In genomic region chr16:23952128-23953041, GRCh38 we compare ENCODE assay signal across 9 cellular contexts.
DNase-seq lines count a peak whose midpoint lies in the region; ATAC-seq and TF ChIP-seq lines count a peak whose summit lies in the region.
"Had no signal": no experiment of that assay in that cellular context is flagged by ENCODE, and none has a peak within 500 bp of the region (broad histone marks: within the 10 kb centered on the region; RNA-seq: fewer than 3 reads in every experiment).

No MANE protein-coding gene starts in this region.

- TF ChIP-seq CTCF in activated CD8-positive, alpha-beta T cell treated with anti-CD3 and anti-CD28 coated beads for 36 hours (IDR thresholded peaks at IDR 0.05) = no peak
- TF ChIP-seq CTCF in hepatocyte (IDR thresholded peaks at IDR 0.05; ENCODE audit: poor library complexity) = no peak

- no peaks in the 10 kb centered on the region for H4K20me1 ChIP-seq in hepatocyte (ENCODE audit: insufficient read depth, poor library complexity, severe bottlenecking)

- DNase-seq in T-helper 1 cell = no peak
- DNase-seq in activated CD8-positive, alpha-beta T cell treated with anti-CD3 and anti-CD28 coated beads for 36 hours = peak; percentile 86
- DNase-seq in hepatocyte (ENCODE audit: low spot score) = peak; percentile 74
- DNase-seq in stimulated activated CD8-positive, alpha-beta memory T cell treated with anti-CD3 and anti-CD28 coated beads, Interleukin-15, amount 100 ng/mL, for 48 hours (ENCODE audit: low read depth in 2 of 2) = peak; percentile 49 to 56
- no peak for DNase-seq in DMS79 treated with DMSO at 0.1 percent for 48 hours (lab: John Stamatoyannopoulos, UW)
- DNase-seq in DMS79 (lab: John Stamatoyannopoulos, UW) = no peak

- peaks cover 57% of the 10 kb centered on the region for H3K4me1 Mint-ChIP-seq in T-helper 1 cell treated with Interleukin-12 subunit alpha and Interleukin-12 subunit beta and Interleukin-4 antibody, amounts not matched to agents 30 μg/mL and 1 μg/mL, for 36 hours (ENCODE audit: low read depth)
- peaks cover 88% of the 10 kb centered on the region for H3K4me1 Mint-ChIP-seq in activated CD8-positive, alpha-beta T cell treated with anti-CD3 and anti-CD28 coated beads for 36 hours (ENCODE audit: low read depth)

- H3K27me3 ChIP-seq in hepatocyte = peaks cover 3% of the 10 kb centered on the region
- H3K27me3 ChIP-seq: Peyer's patch had no signal

- intact Hi-C loops in activated CD8-positive, alpha-beta T cell treated with anti-CD3 and anti-CD28 coated beads for 36 hours (cut with micrococcal nuclease) = loop anchor here (5.0 to 10.0 kb wide), 2 partner anchors 52 to 110 kb away; no protein-coding TSS in a partner anchor

- H3K4me3 ChIP-seq in hepatocyte = no peak overlapping the region
- H3K4me3 ChIP-seq: Peyer's patch had no signal

- peak; percentile 82 for ATAC-seq in activated CD8-positive, alpha-beta T cell treated with anti-CD3 and anti-CD28 coated beads for 36 hours
- no peak for ATAC-seq in HG03108 (IDR thresholded peaks at IDR 0.05; ENCODE audit: unreplicated experiment)

- no peaks in the 10 kb centered on the region for H3K79me2 ChIP-seq in hepatocyte

- H3K9me2 ChIP-seq in hepatocyte (replicated peaks; ENCODE audit: insufficient read depth) = no peaks in the 10 kb centered on the region

- H3K36me3 Mint-ChIP-seq in T-helper 1 cell treated with Interleukin-12 subunit alpha and Interleukin-12 subunit beta and Interleukin-4 antibody, amounts not matched to agents 30 μg/mL and 1 μg/mL, for 36 hours (ENCODE audit: low read depth) = peaks cover 12% of the 10 kb centered on the region
- H3K36me3 Mint-ChIP-seq in activated CD8-positive, alpha-beta T cell treated with anti-CD3 and anti-CD28 coated beads for 36 hours (ENCODE audit: low read depth) = peaks cover 24% of the 10 kb centered on the region

- H3K9me3 ChIP-seq in hepatocyte (ENCODE audit: low read depth) = no peaks in the 10 kb centered on the region
- H3K9me3 ChIP-seq: Peyer's patch had no signal

- POLR2A ChIA-PET in activated CD8-positive, alpha-beta T cell treated with anti-CD3 and anti-CD28 coated beads for 36 hours (lab: Charles Lee) = interaction anchor here (1.1 to 1.8 kb wide), 6 partner anchors 11 to 110 kb away, joined by 3 to 6 read pairs (median 4); no protein-coding TSS in a partner anchor

- no peaks in the 10 kb centered on the region for H3K4me1 ChIP-seq in hepatocyte (ENCODE audit: insufficient read depth)

- no peaks in the 10 kb centered on the region for H3K36me3 ChIP-seq in hepatocyte (replicated peaks; ENCODE audit: insufficient read depth, low read depth)
- H3K36me3 ChIP-seq: Peyer's patch had no signal

- H3K9me3 Mint-ChIP-seq in T-helper 1 cell treated with Interleukin-12 subunit alpha and Interleukin-12 subunit beta and Interleukin-4 antibody, amounts not matched to agents 30 μg/mL and 1 μg/mL, for 36 hours = no peaks in the 10 kb centered on the region
- H3K9me3 Mint-ChIP-seq in activated CD8-positive, alpha-beta T cell treated with anti-CD3 and anti-CD28 coated beads for 36 hours = peaks cover 3% of the 10 kb centered on the region

- peak overlapping the region; percentile 67 for H3K4me2 ChIP-seq in hepatocyte

- no peaks in the 10 kb centered on the region for H3K27me3 Mint-ChIP-seq in T-helper 1 cell treated with Interleukin-12 subunit alpha and Interleukin-12 subunit beta and Interleukin-4 antibody, amounts not matched to agents 30 μg/mL and 1 μg/mL, for 36 hours (ENCODE audit: low read depth)
- no peaks in the 10 kb centered on the region for H3K27me3 Mint-ChIP-seq in activated CD8-positive, alpha-beta T cell treated with anti-CD3 and anti-CD28 coated beads for 36 hours

- H3K27ac Mint-ChIP-seq in T-helper 1 cell treated with Interleukin-12 subunit alpha and Interleukin-12 subunit beta and Interleukin-4 antibody, amounts not matched to agents 30 μg/mL and 1 μg/mL, for 36 hours = peak overlapping the region; percentile 8
- peak overlapping the region; percentile 92 for H3K27ac Mint-ChIP-seq in activated CD8-positive, alpha-beta T cell treated with anti-CD3 and anti-CD28 coated beads for 36 hours

- 23% methylated on average over 13 of the region's 13 CpGs for WGBS in hepatocyte (ENCODE audit: low lambda C conversion rate, missing lambda C conversion rate)

- no peak overlapping the region for H2AFZ ChIP-seq in hepatocyte

- H3K4me3 Mint-ChIP-seq in T-helper 1 cell treated with Interleukin-12 subunit alpha and Interleukin-12 subunit beta and Interleukin-4 antibody, amounts not matched to agents 30 μg/mL and 1 μg/mL, for 36 hours = no peak overlapping the region
- H3K4me3 Mint-ChIP-seq in activated CD8-positive, alpha-beta T cell treated with anti-CD3 and anti-CD28 coated beads for 36 hours = peak overlapping the region; percentile 70

- CTCF ChIA-PET in activated CD8-positive, alpha-beta T cell treated with anti-CD3 and anti-CD28 coated beads for 36 hours (lab: Charles Lee) = interaction anchor here (0.9 to 2.4 kb wide), 6 partner anchors 9 to 149 kb away, joined by 3 to 8 read pairs (median 4); no protein-coding TSS in a partner anchor

- peak overlapping the region; percentile 20 for H3K27ac ChIP-seq in hepatocyte

Comparison
In these comparisons a context has a peak if more than half of its experiments do, and no peak if none do; other contexts are left out.
1. DNase-seq: peak in activated CD8-positive, alpha-beta T cell treated with anti-CD3 and anti-CD28 coated beads for 36 hours (single experiment), hepatocyte (single experiment) and stimulated activated CD8-positive, alpha-beta memory T cell treated with anti-CD3 and anti-CD28 coated beads, Interleukin-15, amount 100 ng/mL, for 48 hours (2 of 2); none in T-helper 1 cell (0 of 5), DMS79 treated with DMSO at 0.1 percent for 48 hours (single experiment) and DMS79 (single experiment).